In genomic region chr3:51968175-51968681, GRCh38 we compare ENCODE assay signal across 8 cellular contexts. TPM values are rescaled to one million over a fixed set of nuclear protein-coding genes. Genes with fewer than 3 reads are reported as not detected.
DNase-seq lines count a peak whose midpoint lies in the region; ATAC-seq, FAIRE-seq and TF ChIP-seq lines count a peak whose summit lies in the region.

No MANE protein-coding gene starts in this region.

- peak overlapping the region; percentile 82; the same call in 1 of the 2 replicates for H3K56ac ChIP-seq in IMR-90 (ENCODE audit: extremely low read depth, insufficient read depth, low read length)

- ATAC-seq in IMR-90 (ENCODE audit: low read depth), result peak; percentile 24
- ATAC-seq in GM12878, result peak; percentile 15; the same call in 1 of the 3 replicates

- H3K4me2 ChIP-seq in BLaER1, result peak overlapping the region; percentile 94
- peak overlapping the region; percentile 88 for H3K4me2 ChIP-seq in IMR-90 (ENCODE audit: low read depth, low read length)
- H3K4me2 ChIP-seq in GM12878 (ENCODE audit: control insufficient read depth, insufficient read depth), result peak overlapping the region; percentile 72

- no peak overlapping the region; the same call in 1 of the 2 replicates for H3K18ac ChIP-seq in IMR-90 (ENCODE audit: low read depth, low read length)

- H2BK120ac ChIP-seq in IMR-90 (ENCODE audit: low read depth, low read length), result peak overlapping the region; percentile 55

- H2AFZ ChIP-seq in IMR-90 (replicated peaks; ENCODE audit: low read length, poor library complexity), result peak overlapping the region; percentile 95
- no peak overlapping the region; the same call in 1 of the 2 replicates for H2AFZ ChIP-seq in GM12878 (ENCODE audit: control insufficient read depth, low read depth, low read length)

- H3K14ac ChIP-seq in IMR-90 (replicated peaks; ENCODE audit: low read depth, low read length), result peak overlapping the region; percentile 85

- peak overlapping the region; percentile 82 for H3K4me3 ChIP-seq in BLaER1
- H3K4me3 ChIP-seq in IMR-90 (ENCODE audit: insufficient read depth, low read depth, low read length), result peak overlapping the region; percentile 67
- peak overlapping the region; percentile 82 for H3K4me3 ChIP-seq in GM12878
- peak overlapping the region; percentile 75 to 76 for H3K4me3 ChIP-seq in tibial artery

- H3K79me1 ChIP-seq in IMR-90 (ENCODE audit: low read depth in 1 of 2, low read length in 2 of 2), result peaks cover 33 to 61% of the 10 kb centered on the region in 2 experiments

- H3K27me3 ChIP-seq in BLaER1 (no peaks in the 10 kb centered on the region), IMR-90 (ENCODE audit: control insufficient read depth, insufficient read depth, low read length) (no peaks in the 10 kb centered on the region), GM12878 (replicated peaks in 1 of 2; ENCODE audit: control insufficient read depth in 2 of 2, insufficient read depth in 2 of 2, low read length in 1 of 2) (no peaks in the 10 kb centered on the region), tibial artery (no peaks in the 10 kb centered on the region)

- H3K79me2 ChIP-seq in GM12878 (ENCODE audit: control insufficient read depth, insufficient read depth, low read length), result no peaks in the 10 kb centered on the region; the same call in 1 of the 2 replicates

- TF ChIP-seq RAD21 in IMR-90 (IDR thresholded peaks at IDR 0.05; ENCODE audit: low read length) (no peak), GM12878 (IDR thresholded peaks at IDR 0.05; ENCODE audit: insufficient read depth, low read depth, low read length) (no peak)

- in situ Hi-C loops in IMR-90 (cut with MboI; ENCODE audit: low sequenced_read_pairs), result loop anchor here (25.0 kb wide), 1 partner anchor 1631 kb away; the partner anchor contains the start of genes RASSF1, TUSC2 and ZMYND10
- in situ Hi-C loops in GM12878 (cut with MboI), result no loop called here

- H3K4me1 ChIP-seq in BLaER1 (peaks cover 91% of the 10 kb centered on the region), IMR-90 (ENCODE audit: control insufficient read depth, insufficient read depth, low read length) (peaks cover 25% of the 10 kb centered on the region), GM12878 (ENCODE audit: control insufficient read depth, insufficient read depth, low read length) (peaks cover 6% of the 10 kb centered on the region), tibial artery (peaks cover 0 to 45% (median 34%) of the 10 kb centered on the region in 4 donors)

- RAD21 ChIA-PET in GM12878 (lab: Charles Lee; ENCODE audit: unreplicated experiment), result interaction anchor here (0.9 to 2.1 kb wide), 2 partner anchors 15 to 25 kb away, joined by 4 to 10 read pairs; partner anchors contain the start of genes ACY1 and PARP3

- H3K9me3 ChIP-seq in BLaER1 (no peaks in the 10 kb centered on the region), IMR-90 (ENCODE audit: control insufficient read depth, insufficient read depth, low read length) (no peaks in the 10 kb centered on the region), GM12878 (replicated peaks; ENCODE audit: control insufficient read depth, insufficient read depth, low read length) (no peaks in the 10 kb centered on the region), tibial artery (no peaks in the 10 kb centered on the region)

- POLR2A ChIA-PET in IMR-90 (lab: Charles Lee; ENCODE audit: unreplicated experiment), result interaction anchor here (0.6 kb wide), 2 partner anchors 15 to 331 kb away, joined by 8 to 10 read pairs; no protein-coding TSS in a partner anchor
- POLR2A ChIA-PET in GM12878 (lab: Charles Lee), result interaction anchor here (0.7 to 1.0 kb wide), 2 partner anchors 19 to 24 kb away, joined by 3 to 5 read pairs; no protein-coding TSS in a partner anchor

- peak overlapping the region; percentile 95 for H3K4ac ChIP-seq in IMR-90 (ENCODE audit: low read depth, low read length)

- peak overlapping the region; percentile 86 to 87 for H4K8ac ChIP-seq in IMR-90 (ENCODE audit: low read depth in 2 of 2, low read length in 2 of 2)

- no TSS peak for BruUV-seq in IMR-90 (replicated peaks; lab: Mats Ljungman, UMichigan)
- no TSS peak for BruUV-seq in GM12878 (replicated peaks; lab: Mats Ljungman, UMichigan)

- 0 out of 2 replicates have a peak overlapping the region, but pooled peaks have one; percentile 3 for H4K5ac ChIP-seq in IMR-90 (ENCODE audit: low read depth, low read length)

- DNase-seq in IMR-90 (peak; percentile 18), GM12878 (ENCODE audit: low read depth, low spot score) (no peak), left kidney (ENCODE audit: low read depth, low spot score) (peak; percentile 93), tibial artery (no peak), GM19238 (ENCODE audit: insufficient read length, low spot score) (no peak), NCI-H2171 (lab: John Stamatoyannopoulos, UW) (no peak), posterior vena cava (ENCODE audit: low spot score) (no peak)

- TF ChIP-seq CTCF in IMR-90 (conservative IDR thresholded peaks at IDR 0.05; ENCODE audit: low read depth, low read length), result no peak
- no peak for TF ChIP-seq CTCF in GM12878 (IDR thresholded peaks at IDR 0.05 in 2 of 3, conservative IDR thresholded peaks at IDR 0.05 in 1 of 3; ENCODE audit: control insufficient read depth in 2 of 3, extremely low read depth in 1 of 3, insufficient read depth in 1 of 3, low read depth in 3 of 3, low read length in 3 of 3)
- no peak for TF ChIP-seq CTCF in tibial artery (IDR thresholded peaks at IDR 0.05)

- peak overlapping the region; percentile 84 for H2BK5ac ChIP-seq in IMR-90 (ENCODE audit: low read depth, low read length, poor library complexity, severe bottlenecking)

- H2AK5ac ChIP-seq in IMR-90 (ENCODE audit: low read depth, low read length), result peak overlapping the region; percentile 97

- H3K36me3 ChIP-seq in BLaER1 (peaks cover 9% of the 10 kb centered on the region; the same call in 1 of the 2 replicates), IMR-90 (ENCODE audit: control insufficient read depth, insufficient read depth, low read length) (no peaks in the 10 kb centered on the region; the same call in 1 of the 2 replicates), GM12878 (ENCODE audit: control insufficient read depth in 2 of 2, insufficient read depth in 2 of 2, low read length in 1 of 2) (no peaks in the 10 kb centered on the region), tibial artery (no peaks in the 10 kb centered on the region)

- H2AK9ac ChIP-seq in IMR-90 (replicated peaks; ENCODE audit: low read depth, low read length, poor library complexity), result peak overlapping the region; percentile 97

- H3K27ac ChIP-seq in BLaER1, result peak overlapping the region; percentile 95
- peak overlapping the region; percentile 88 for H3K27ac ChIP-seq in IMR-90 (ENCODE audit: insufficient read depth, low read length)
- H3K27ac ChIP-seq in GM12878 (ENCODE audit: control insufficient read depth, insufficient read depth), result no peak overlapping the region
- H3K27ac ChIP-seq in tibial artery, result peak overlapping the region; percentile 96 to 97

- peaks cover 44% of the 10 kb centered on the region; the same call in 1 of the 2 replicates for H4K20me1 ChIP-seq in BLaER1
- H4K20me1 ChIP-seq in IMR-90 (ENCODE audit: insufficient read depth, low read length), result peaks cover 5% of the 10 kb centered on the region
- no peaks in the 10 kb centered on the region for H4K20me1 ChIP-seq in GM12878 (ENCODE audit: control insufficient read depth, insufficient read depth)

- peak overlapping the region; percentile 84 for H3K23ac ChIP-seq in IMR-90 (ENCODE audit: low read depth, low read length)

- no peak overlapping the region; the same call in 1 of the 3 replicates for H2BK15ac ChIP-seq in IMR-90 (ENCODE audit: low read depth, low read length)

- TF ChIP-seq EP300 in GM12878 (IDR thresholded peaks at IDR 0.05; ENCODE audit: borderline replicate concordance in 1 of 2, control insufficient read depth in 1 of 2, low read depth in 2 of 2, low read length in 2 of 2), result no peak

- H3K9me1 ChIP-seq in IMR-90 (ENCODE audit: insufficient read depth, low read length), result peaks cover 19% of the 10 kb centered on the region

- TF ChIP-seq POLR2A in IMR-90 (IDR thresholded peaks at IDR 0.05; ENCODE audit: low read depth, low read length) (no peak), GM12878 (IDR thresholded peaks at IDR 0.05; ENCODE audit: low read depth, low read length) (no peak)

- SMC1A ChIA-PET in GM12878 (lab: Charles Lee; ENCODE audit: uncharacterized antibody, unreplicated experiment), result interaction anchor here (0.6 to 1.4 kb wide), 2 partner anchors 26 to 286 kb away, joined by 3 to 5 read pairs; partner anchors contain the start of gene PARP3

- no CpG with 5 or more reads among the region's 11 CpGs for WGBS in IMR-90 (ENCODE audit: extremely low coverage in 2 of 2, insufficient read length in 1 of 2), 2 experiments
- 29% methylated on average over 11 of the region's 11 CpGs for WGBS in GM12878 (ENCODE audit: insufficient coverage, insufficient replicate concordance, low lambda C conversion rate, missing lambda C conversion rate)

- no peak for FAIRE-seq in GM12878 (lab: Jason Lieb, UNC)

- CTCF ChIA-PET in IMR-90 (lab: Yijun Ruan, JAX) (no interaction called here), GM12878 (lab: Yijun Ruan, JAX) (interaction anchor here (1.4 kb wide), 1 partner anchor 15 kb away, joined by 4 read pairs; the partner anchor contains the start of gene ACY1)

- intact Hi-C loops in IMR-90 (cut with micrococcal nuclease) (no loop called here), GM12878 (cut with micrococcal nuclease; ENCODE audit: unreplicated experiment) (no loop called here), tibial artery (cut with DNase I; ENCODE audit: low total_unique reads) (no loop called here), posterior vena cava (cut with DNase I) (no loop called here)

- H2BK20ac ChIP-seq in IMR-90 (ENCODE audit: low read depth, low read length), result no peak overlapping the region; the same call in 1 of the 2 replicates

- dilution Hi-C loops in IMR-90 (cut with HindIII; ENCODE audit: low sequenced_read_pairs, unreplicated experiment), result no loop called here

- peak overlapping the region; percentile 93 for H3K9ac ChIP-seq in BLaER1
- H3K9ac ChIP-seq in IMR-90 (ENCODE audit: low read depth, low read length), result peak overlapping the region; percentile 72
- peak overlapping the region; percentile 61; the same call in 1 of the 2 replicates for H3K9ac ChIP-seq in GM12878 (ENCODE audit: control insufficient read depth, insufficient read depth, low read length)

- H4K91ac ChIP-seq in IMR-90 (ENCODE audit: insufficient read depth, low read depth, low read length), result peak overlapping the region; percentile 76

RNA-seq across cellular contexts. Expression of gene PCBP4, which starts 1.0 kb away (rescaled TPM):
- total RNA-seq in IMR-90 (2012; rRNA removed), result 70.8 and 71.1 TPM in 2 replicates
- polyA plus RNA-seq in IMR-90 (2012; rRNA removed), result 110 and 122 TPM in 2 replicates
- polyA plus RNA-seq in IMR-90 (2012; cell fraction: cytosol; rRNA removed), result 83.1 and 134 TPM in 2 replicates
- polyA plus RNA-seq in IMR-90 (2012; cell fraction: nucleus; rRNA removed; ENCODE audit: low replicate concordance), result 274 and 587 TPM in 2 replicates
- 7.2 and 8.2 TPM in 2 replicates for total RNA-seq in GM12878 (2013; cell fraction: nucleolus; rRNA removed)
- total RNA-seq in GM12878 (2014; rRNA removed), result 10.7 and 11.5 TPM in 2 replicates
- total RNA-seq in GM12878 (2014; rRNA removed; fragmentation: Illumina TruSeq; extraction: Trizol), result 4.2 and 4.7 TPM in 2 replicates
- total RNA-seq in GM12878 (2021), result 13.3 and 14.5 TPM in 2 replicates
- polyA plus RNA-seq in GM12878 (2011; ENCODE audit: low read depth), result 4.1 TPM
- 2.7 and 4.2 TPM in 2 replicates for polyA plus RNA-seq in GM12878 (2011; rRNA removed)
- 6.2 and 6.8 TPM in 2 replicates for polyA plus RNA-seq in GM12878 (2011; cell fraction: cytosol; rRNA removed)
- polyA plus RNA-seq in GM12878 (2011; cell fraction: nucleus; rRNA removed), result 21.4 and 24.7 TPM in 2 replicates
- polyA plus RNA-seq in GM12878 (2012), result 6.4 and 9.0 TPM in 2 replicates
- polyA plus RNA-seq in GM12878 (2014; fragmentation: Illumina TruSeq; extraction: Trizol), result 1.9 and 4.7 TPM in 2 replicates
- polyA plus RNA-seq in GM12878 (2014; fragmentation: Nextera tagmentation; extraction: Ambion mirVana), result under 1 TPM; 0.05 to 0.24 TPM
- 13.4 and 15.3 TPM in 2 replicates for polyA plus RNA-seq in GM12878 (2014; rRNA removed)
- 1 to 10 TPM; 3.6 to 4.0 TPM for polyA plus RNA-seq in GM12878 (2016; fragmentation: Nextera tagmentation; extraction: Ambion mirVana)
- 1.4 and 4.2 TPM in 2 replicates for polyA minus RNA-seq in GM12878 (2011; rRNA and poly(A)+ RNA removed)
- polyA minus RNA-seq in GM12878 (2011; cell fraction: cytosol; rRNA and poly(A)+ RNA removed), result 0.94 and 3.1 TPM in 2 replicates
- 2.2 and 2.5 TPM in 2 replicates for polyA minus RNA-seq in GM12878 (2011; cell fraction: nucleus; rRNA and poly(A)+ RNA removed)
- total RNA-seq in posterior vena cava, result 10 to 100 TPM; 48.9 to 53.2 TPM

RNA-seq across cellular contexts. Expression of gene ABHD14B, which starts 5.6 kb away (rescaled TPM):
- 6.4 and 7.2 TPM in 2 replicates for total RNA-seq in IMR-90 (2012; rRNA removed)
- polyA plus RNA-seq in IMR-90 (2012; rRNA removed), result 28.3 and 30.4 TPM in 2 replicates
- polyA plus RNA-seq in IMR-90 (2012; cell fraction: cytosol; rRNA removed), result 17.0 and 38.2 TPM in 2 replicates
- polyA plus RNA-seq in IMR-90 (2012; cell fraction: nucleus; rRNA removed; ENCODE audit: low replicate concordance), result 29.9 and 36.0 TPM in 2 replicates
- 29.6 and 35.3 TPM in 2 replicates for total RNA-seq in GM12878 (2013; cell fraction: nucleolus; rRNA removed)
- total RNA-seq in GM12878 (2014; rRNA removed), result 59.9 and 62.4 TPM in 2 replicates
- 28.9 and 30.5 TPM in 2 replicates for total RNA-seq in GM12878 (2014; rRNA removed; fragmentation: Illumina TruSeq; extraction: Trizol)
- 58.3 and 58.8 TPM in 2 replicates for total RNA-seq in GM12878 (2021)
- 35.7 TPM for polyA plus RNA-seq in GM12878 (2011; ENCODE audit: low read depth)
- 45.4 and 76.5 TPM in 2 replicates for polyA plus RNA-seq in GM12878 (2011; rRNA removed)
- polyA plus RNA-seq in GM12878 (2011; cell fraction: cytosol; rRNA removed), result 80.0 and 92.8 TPM in 2 replicates
- polyA plus RNA-seq in GM12878 (2011; cell fraction: nucleus; rRNA removed), result 39.8 and 51.9 TPM in 2 replicates
- 54.6 and 64.2 TPM in 2 replicates for polyA plus RNA-seq in GM12878 (2012)
- 35.9 and 51.1 TPM in 2 replicates for polyA plus RNA-seq in GM12878 (2014; fragmentation: Illumina TruSeq; extraction: Trizol)
- 10 to 100 TPM in 1 of 2 experiments, 1 to 10 TPM in 1; 7.8 to 14.2 TPM for polyA plus RNA-seq in GM12878 (2014; fragmentation: Nextera tagmentation; extraction: Ambion mirVana)
- polyA plus RNA-seq in GM12878 (2014; rRNA removed), result 73.0 and 80.4 TPM in 2 replicates
- polyA plus RNA-seq in GM12878 (2016; fragmentation: Nextera tagmentation; extraction: Ambion mirVana), result 10 to 100 TPM; 47.2 to 50.9 TPM
- polyA minus RNA-seq in GM12878 (2011; rRNA and poly(A)+ RNA removed), result 53.4 and 78.7 TPM in 2 replicates
- 18.1 and 25.1 TPM in 2 replicates for polyA minus RNA-seq in GM12878 (2011; cell fraction: cytosol; rRNA and poly(A)+ RNA removed)
- 12.8 and 21.3 TPM in 2 replicates for polyA minus RNA-seq in GM12878 (2011; cell fraction: nucleus; rRNA and poly(A)+ RNA removed)
- 10 to 100 TPM; 21.0 to 32.7 TPM for total RNA-seq in posterior vena cava

RNA-seq across cellular contexts. Expression of gene ABHD14A, which starts 6.6 kb away (rescaled TPM):
- 3.1 and 3.4 TPM in 2 replicates for total RNA-seq in IMR-90 (2012; rRNA removed)
- polyA plus RNA-seq in IMR-90 (2012; rRNA removed), result 10.0 and 12.2 TPM in 2 replicates
- 12.0 and 24.8 TPM in 2 replicates for polyA plus RNA-seq in IMR-90 (2012; cell fraction: cytosol; rRNA removed)
- 3.6 and 5.7 TPM in 2 replicates for polyA plus RNA-seq in IMR-90 (2012; cell fraction: nucleus; rRNA removed; ENCODE audit: low replicate concordance)
- 2.9 TPM in 2 replicates for total RNA-seq in GM12878 (2013; cell fraction: nucleolus; rRNA removed)
- total RNA-seq in GM12878 (2014; rRNA removed), result 12.2 and 13.1 TPM in 2 replicates
- 5.0 and 5.9 TPM in 2 replicates for total RNA-seq in GM12878 (2014; rRNA removed; fragmentation: Illumina TruSeq; extraction: Trizol)
- total RNA-seq in GM12878 (2021), result 9.3 and 12.2 TPM in 2 replicates
- 4.0 TPM for polyA plus RNA-seq in GM12878 (2011; ENCODE audit: low read depth)
- 4.9 and 6.5 TPM in 2 replicates for polyA plus RNA-seq in GM12878 (2011; rRNA removed)
- polyA plus RNA-seq in GM12878 (2011; cell fraction: cytosol; rRNA removed), result 14.2 and 22.6 TPM in 2 replicates
- 6.8 and 7.8 TPM in 2 replicates for polyA plus RNA-seq in GM12878 (2011; cell fraction: nucleus; rRNA removed)
- polyA plus RNA-seq in GM12878 (2012), result 7.6 and 8.2 TPM in 2 replicates
- 2.4 and 5.6 TPM in 2 replicates for polyA plus RNA-seq in GM12878 (2014; fragmentation: Illumina TruSeq; extraction: Trizol)
- polyA plus RNA-seq in GM12878 (2014; fragmentation: Nextera tagmentation; extraction: Ambion mirVana), result 1 to 10 TPM; 1.2 to 2.2 TPM
- 12.6 and 12.9 TPM in 2 replicates for polyA plus RNA-seq in GM12878 (2014; rRNA removed)
- 10 to 100 TPM; 22.4 to 27.0 TPM for polyA plus RNA-seq in GM12878 (2016; fragmentation: Nextera tagmentation; extraction: Ambion mirVana)
- 2.6 and 6.4 TPM in 2 replicates for polyA minus RNA-seq in GM12878 (2011; rRNA and poly(A)+ RNA removed)
- polyA minus RNA-seq in GM12878 (2011; cell fraction: cytosol; rRNA and poly(A)+ RNA removed), result 2.9 and 3.9 TPM in 2 replicates
- polyA minus RNA-seq in GM12878 (2011; cell fraction: nucleus; rRNA and poly(A)+ RNA removed), result 0.86 and 1.6 TPM in 2 replicates
- total RNA-seq in posterior vena cava, result 10 to 100 TPM in 1 of 2 donors, 1 to 10 TPM in 1; 8.4 to 18.6 TPM

RNA-seq across cellular contexts. Expression of gene GPR62, which starts 13.0 kb away (rescaled TPM):
- total RNA-seq in IMR-90 (2012; rRNA removed) (under 0.01 TPM in 1 of 2 replicates, not detected in the other), GM12878 (2014; rRNA removed) (not detected in 2 replicates), GM12878 (2014; rRNA removed; fragmentation: Illumina TruSeq; extraction: Trizol) (not detected in 2 replicates), GM12878 (2021) (not detected in 2 replicates), posterior vena cava (not detected)
- polyA plus RNA-seq in IMR-90 (2012; rRNA removed) (not detected in 2 replicates), GM12878 (2011; rRNA removed) (not detected in 2 replicates), GM12878 (2014; fragmentation: Illumina TruSeq; extraction: Trizol) (not detected in 2 replicates), GM12878 (2014; fragmentation: Nextera tagmentation; extraction: Ambion mirVana) (not detected), GM12878 (2014; rRNA removed) (not detected in 2 replicates), GM12878 (2016; fragmentation: Nextera tagmentation; extraction: Ambion mirVana) (not detected)
- polyA plus RNA-seq in IMR-90 (2012; cell fraction: cytosol; rRNA removed), result 0.03 TPM in 1 of 2 replicates, not detected in the other
- 0.08 and 0.35 TPM in 2 replicates for polyA plus RNA-seq in IMR-90 (2012; cell fraction: nucleus; rRNA removed; ENCODE audit: low replicate concordance)
- not detected in 2 replicates for total RNA-seq in GM12878 (2013; cell fraction: nucleolus; rRNA removed)
- not detected for polyA plus RNA-seq in GM12878 (2011; ENCODE audit: low read depth)
- polyA plus RNA-seq in GM12878 (2011; cell fraction: cytosol; rRNA removed), result not detected in 2 replicates
- 0.07 TPM in 1 of 2 replicates, not detected in the other for polyA plus RNA-seq in GM12878 (2011; cell fraction: nucleus; rRNA removed)
- polyA plus RNA-seq in GM12878 (2012), result 0.06 and 0.07 TPM in 2 replicates
- polyA minus RNA-seq in GM12878 (2011; rRNA and poly(A)+ RNA removed), result not detected in 2 replicates
- not detected in 2 replicates for polyA minus RNA-seq in GM12878 (2011; cell fraction: cytosol; rRNA and poly(A)+ RNA removed)
- 0.19 TPM in 1 of 2 replicates, not detected in the other for polyA minus RNA-seq in GM12878 (2011; cell fraction: nucleus; rRNA and poly(A)+ RNA removed)

RNA-seq across cellular contexts. Expression of gene ACY1, which starts 15.1 kb away (rescaled TPM):
- total RNA-seq in IMR-90 (2012; rRNA removed) (21.1 and 22.0 TPM in 2 replicates), GM12878 (2014; rRNA removed) (28.9 and 35.1 TPM in 2 replicates), GM12878 (2014; rRNA removed; fragmentation: Illumina TruSeq; extraction: Trizol) (19.0 and 22.3 TPM in 2 replicates), GM12878 (2021) (27.4 and 33.5 TPM in 2 replicates), posterior vena cava (10 to 100 TPM; 11.8 to 12.3 TPM)
- polyA plus RNA-seq in IMR-90 (2012; rRNA removed) (44.8 and 47.1 TPM in 2 replicates), GM12878 (2011; rRNA removed) (12.5 and 18.5 TPM in 2 replicates), GM12878 (2014; fragmentation: Illumina TruSeq; extraction: Trizol) (6.4 and 18.8 TPM in 2 replicates), GM12878 (2014; fragmentation: Nextera tagmentation; extraction: Ambion mirVana) (10 to 100 TPM; 19.8 to 28.2 TPM), GM12878 (2014; rRNA removed) (31.3 and 42.2 TPM in 2 replicates), GM12878 (2016; fragmentation: Nextera tagmentation; extraction: Ambion mirVana) (10 to 100 TPM; 32.0 to 37.0 TPM)
- polyA plus RNA-seq in IMR-90 (2012; cell fraction: cytosol; rRNA removed), result 44.3 and 84.7 TPM in 2 replicates
- 49.3 and 84.6 TPM in 2 replicates for polyA plus RNA-seq in IMR-90 (2012; cell fraction: nucleus; rRNA removed; ENCODE audit: low replicate concordance)
- total RNA-seq in GM12878 (2013; cell fraction: nucleolus; rRNA removed), result 11.6 and 14.6 TPM in 2 replicates
- 62.9 TPM for polyA plus RNA-seq in GM12878 (2011; ENCODE audit: low read depth)
- polyA plus RNA-seq in GM12878 (2011; cell fraction: cytosol; rRNA removed), result 31.5 and 32.0 TPM in 2 replicates
- 36.7 and 37.0 TPM in 2 replicates for polyA plus RNA-seq in GM12878 (2011; cell fraction: nucleus; rRNA removed)
- polyA plus RNA-seq in GM12878 (2012), result 30.6 and 33.0 TPM in 2 replicates
- 18.5 and 20.4 TPM in 2 replicates for polyA minus RNA-seq in GM12878 (2011; rRNA and poly(A)+ RNA removed)
- 7.4 and 9.5 TPM in 2 replicates for polyA minus RNA-seq in GM12878 (2011; cell fraction: cytosol; rRNA and poly(A)+ RNA removed)
- polyA minus RNA-seq in GM12878 (2011; cell fraction: nucleus; rRNA and poly(A)+ RNA removed), result 10.3 and 14.9 TPM in 2 replicates

Comparison
In these comparisons a context has a peak if more than half of its experiments do, and no peak if none do; other contexts are left out.
1. DNase-seq: peak in IMR-90 (single experiment) and left kidney (single experiment); none in GM12878 (single experiment), tibial artery (0 of 2), GM19238 (single experiment), NCI-H2171 (single experiment) and posterior vena cava (single experiment).
2. Peak in every context shown above with its lines, with median percentiles within 50 percentile points of each other: H3K4me2 ChIP-seq, H3K4me3 ChIP-seq and H3K9ac ChIP-seq.